In the genomic region with DNA sequence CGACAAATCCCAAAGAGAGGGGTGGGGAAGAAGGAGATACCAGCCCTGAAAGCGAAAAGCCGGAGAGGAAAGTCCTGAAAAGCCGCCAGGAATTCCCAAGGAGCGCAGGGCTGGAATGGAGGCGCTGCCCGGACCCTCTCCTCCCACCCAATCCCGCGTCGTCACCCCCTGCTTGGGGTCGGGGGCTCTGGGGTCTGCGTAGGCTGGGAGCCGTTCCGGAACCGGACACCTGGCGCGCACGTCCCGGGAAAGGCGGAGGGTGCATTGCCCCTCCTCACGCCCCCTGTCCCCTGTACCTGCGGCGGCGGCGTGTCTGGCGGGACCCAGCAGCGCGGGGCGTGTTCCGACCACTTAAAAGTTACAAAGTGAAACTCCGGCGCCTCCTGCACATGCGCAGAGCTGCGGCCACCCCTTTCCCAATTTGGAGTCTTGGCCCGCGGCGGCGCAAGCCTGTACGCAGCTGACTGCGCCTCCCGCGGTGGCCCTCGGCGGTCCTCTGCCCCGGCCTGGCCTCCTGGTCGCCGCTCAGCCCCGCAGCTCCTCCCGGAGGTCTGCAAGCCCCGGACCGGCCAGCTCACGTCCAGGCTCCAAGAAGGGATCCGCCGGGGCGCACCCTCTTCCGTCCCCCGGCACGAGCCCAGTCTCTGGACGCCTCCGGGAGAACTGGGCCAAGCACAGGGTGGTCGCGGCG, we compare ENCODE assay signal across 1 cellular context.
TF ChIP-seq lines count a peak whose summit lies in the region.

A gene (minus strand): TSS at position 373 of the 691 bp plus-strand sequence. CDS start 4,800 bp downstream, outside the sequence.

TF ChIP-seq in HepG2, 621 proteins besides CTCF, POLR2A, EP300 and RAD21 (continued from another document and continues in another):
- TF ChIP-seq, protein P1, sequence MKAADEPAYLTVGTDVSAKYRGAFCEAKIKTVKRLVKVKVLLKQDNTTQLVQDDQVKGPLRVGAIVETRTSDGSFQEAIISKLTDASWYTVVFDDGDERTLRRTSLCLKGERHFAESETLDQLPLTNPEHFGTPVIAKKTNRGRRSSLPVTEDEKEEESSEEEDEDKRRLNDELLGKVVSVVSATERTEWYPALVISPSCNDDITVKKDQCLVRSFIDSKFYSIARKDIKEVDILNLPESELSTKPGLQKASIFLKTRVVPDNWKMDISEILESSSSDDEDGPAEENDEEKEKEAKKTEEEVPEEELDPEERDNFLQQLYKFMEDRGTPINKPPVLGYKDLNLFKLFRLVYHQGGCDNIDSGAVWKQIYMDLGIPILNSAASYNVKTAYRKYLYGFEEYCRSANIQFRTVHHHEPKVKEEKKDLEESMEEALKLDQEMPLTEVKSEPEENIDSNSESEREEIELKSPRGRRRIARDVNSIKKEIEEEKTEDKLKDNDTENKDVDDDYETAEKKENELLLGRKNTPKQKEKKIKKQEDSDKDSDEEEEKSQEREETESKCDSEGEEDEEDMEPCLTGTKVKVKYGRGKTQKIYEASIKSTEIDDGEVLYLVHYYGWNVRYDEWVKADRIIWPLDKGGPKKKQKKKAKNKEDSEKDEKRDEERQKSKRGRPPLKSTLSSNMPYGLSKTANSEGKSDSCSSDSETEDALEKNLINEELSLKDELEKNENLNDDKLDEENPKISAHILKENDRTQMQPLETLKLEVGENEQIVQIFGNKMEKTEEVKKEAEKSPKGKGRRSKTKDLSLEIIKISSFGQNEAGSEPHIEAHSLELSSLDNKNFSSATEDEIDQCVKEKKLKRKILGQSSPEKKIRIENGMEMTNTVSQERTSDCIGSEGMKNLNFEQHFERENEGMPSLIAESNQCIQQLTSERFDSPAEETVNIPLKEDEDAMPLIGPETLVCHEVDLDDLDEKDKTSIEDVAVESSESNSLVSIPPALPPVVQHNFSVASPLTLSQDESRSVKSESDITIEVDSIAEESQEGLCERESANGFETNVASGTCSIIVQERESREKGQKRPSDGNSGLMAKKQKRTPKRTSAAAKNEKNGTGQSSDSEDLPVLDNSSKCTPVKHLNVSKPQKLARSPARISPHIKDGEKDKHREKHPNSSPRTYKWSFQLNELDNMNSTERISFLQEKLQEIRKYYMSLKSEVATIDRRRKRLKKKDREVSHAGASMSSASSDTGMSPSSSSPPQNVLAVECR (CRISPR knock-in tag; IDR thresholded peaks at IDR 0.05; ENCODE audit: borderline replicate concordance), result peak; percentile 72; the same call in 1 of the 2 replicates
- TF ChIP-seq ZNF598 (CRISPR knock-in tag; IDR thresholded peaks at IDR 0.05; ENCODE audit: borderline replicate concordance) (peak; percentile 42; the same call in 1 of the 2 replicates), LCORL (IDR thresholded peaks at IDR 0.05) (peak; percentile 5; the same call in 1 of the 2 replicates), LCORL (CRISPR knock-in tag; IDR thresholded peaks at IDR 0.05) (peak; percentile 98), NCOA2 (CRISPR knock-in tag; IDR thresholded peaks at IDR 0.05) (no peak), NR1H2 (CRISPR knock-in tag; IDR thresholded peaks at IDR 0.05; ENCODE audit: borderline replicate concordance, low read depth) (no peak), KLF13 (CRISPR knock-in tag; IDR thresholded peaks at IDR 0.05) (no peak), ZNF367 (CRISPR knock-in tag; IDR thresholded peaks at IDR 0.05; ENCODE audit: borderline replicate concordance) (0 out of 2 replicates have a peak, but pooled peaks have one; percentile 39), SMAD9 (CRISPR knock-in tag; IDR thresholded peaks at IDR 0.05) (no peak), HMGA1 (CRISPR knock-in tag; conservative IDR thresholded peaks at IDR 0.05) (no peak), ZSCAN21 (CRISPR knock-in tag; IDR thresholded peaks at IDR 0.05; ENCODE audit: borderline replicate concordance) (peak; percentile 25; the same call in 1 of the 2 replicates), MIER3 (CRISPR knock-in tag; IDR thresholded peaks at IDR 0.05; ENCODE audit: borderline replicate concordance) (0 out of 2 replicates have a peak, but pooled peaks have one; percentile 28), ZBTB42 (CRISPR knock-in tag; IDR thresholded peaks at IDR 0.05) (0 out of 2 replicates have a peak, but pooled peaks have one; percentile 23), POGZ (CRISPR knock-in tag; IDR thresholded peaks at IDR 0.05) (0 out of 2 replicates have a peak, but pooled peaks have one; percentile 37), MED13 (CRISPR knock-in tag; IDR thresholded peaks at IDR 0.05) (peak; percentile 45; the same call in 1 of the 2 replicates), CHD4 (IDR thresholded peaks at IDR 0.05; ENCODE audit: borderline replicate concordance, low read length) (no peak), RARA (CRISPR knock-in tag; IDR thresholded peaks at IDR 0.05) (0 out of 2 replicates have a peak, but pooled peaks have one; percentile 23), POLR2AphosphoS5 (IDR thresholded peaks at IDR 0.05; ENCODE audit: low read depth, low read length) (peak; percentile 57; the same call in 1 of the 2 replicates), ZNF776 (CRISPR knock-in tag; IDR thresholded peaks at IDR 0.05) (peak; percentile 86), ZSCAN12 (CRISPR knock-in tag; IDR thresholded peaks at IDR 0.05) (no peak)
- TF ChIP-seq, protein P2, sequence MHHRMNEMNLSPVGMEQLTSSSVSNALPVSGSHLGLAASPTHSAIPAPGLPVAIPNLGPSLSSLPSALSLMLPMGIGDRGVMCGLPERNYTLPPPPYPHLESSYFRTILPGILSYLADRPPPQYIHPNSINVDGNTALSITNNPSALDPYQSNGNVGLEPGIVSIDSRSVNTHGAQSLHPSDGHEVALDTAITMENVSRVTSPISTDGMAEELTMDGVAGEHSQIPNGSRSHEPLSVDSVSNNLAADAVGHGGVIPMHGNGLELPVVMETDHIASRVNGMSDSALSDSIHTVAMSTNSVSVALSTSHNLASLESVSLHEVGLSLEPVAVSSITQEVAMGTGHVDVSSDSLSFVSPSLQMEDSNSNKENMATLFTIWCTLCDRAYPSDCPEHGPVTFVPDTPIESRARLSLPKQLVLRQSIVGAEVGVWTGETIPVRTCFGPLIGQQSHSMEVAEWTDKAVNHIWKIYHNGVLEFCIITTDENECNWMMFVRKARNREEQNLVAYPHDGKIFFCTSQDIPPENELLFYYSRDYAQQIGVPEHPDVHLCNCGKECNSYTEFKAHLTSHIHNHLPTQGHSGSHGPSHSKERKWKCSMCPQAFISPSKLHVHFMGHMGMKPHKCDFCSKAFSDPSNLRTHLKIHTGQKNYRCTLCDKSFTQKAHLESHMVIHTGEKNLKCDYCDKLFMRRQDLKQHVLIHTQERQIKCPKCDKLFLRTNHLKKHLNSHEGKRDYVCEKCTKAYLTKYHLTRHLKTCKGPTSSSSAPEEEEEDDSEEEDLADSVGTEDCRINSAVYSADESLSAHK (CRISPR knock-in tag; IDR thresholded peaks at IDR 0.05; ENCODE audit: borderline replicate concordance), result no peak
- TF ChIP-seq, protein P3, sequence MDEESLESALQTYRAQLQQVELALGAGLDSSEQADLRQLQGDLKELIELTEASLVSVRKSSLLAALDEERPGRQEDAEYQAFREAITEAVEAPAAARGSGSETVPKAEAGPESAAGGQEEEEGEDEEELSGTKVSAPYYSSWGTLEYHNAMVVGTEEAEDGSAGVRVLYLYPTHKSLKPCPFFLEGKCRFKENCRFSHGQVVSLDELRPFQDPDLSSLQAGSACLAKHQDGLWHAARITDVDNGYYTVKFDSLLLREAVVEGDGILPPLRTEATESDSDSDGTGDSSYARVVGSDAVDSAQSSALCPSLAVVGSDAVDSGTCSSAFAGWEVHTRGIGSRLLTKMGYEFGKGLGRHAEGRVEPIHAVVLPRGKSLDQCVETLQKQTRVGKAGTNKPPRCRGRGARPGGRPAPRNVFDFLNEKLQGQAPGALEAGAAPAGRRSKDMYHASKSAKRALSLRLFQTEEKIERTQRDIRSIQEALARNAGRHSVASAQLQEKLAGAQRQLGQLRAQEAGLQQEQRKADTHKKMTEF (CRISPR knock-in tag; IDR thresholded peaks at IDR 0.05), result peak; percentile 46; the same call in 1 of the 2 replicates
- TF ChIP-seq, protein P4, sequence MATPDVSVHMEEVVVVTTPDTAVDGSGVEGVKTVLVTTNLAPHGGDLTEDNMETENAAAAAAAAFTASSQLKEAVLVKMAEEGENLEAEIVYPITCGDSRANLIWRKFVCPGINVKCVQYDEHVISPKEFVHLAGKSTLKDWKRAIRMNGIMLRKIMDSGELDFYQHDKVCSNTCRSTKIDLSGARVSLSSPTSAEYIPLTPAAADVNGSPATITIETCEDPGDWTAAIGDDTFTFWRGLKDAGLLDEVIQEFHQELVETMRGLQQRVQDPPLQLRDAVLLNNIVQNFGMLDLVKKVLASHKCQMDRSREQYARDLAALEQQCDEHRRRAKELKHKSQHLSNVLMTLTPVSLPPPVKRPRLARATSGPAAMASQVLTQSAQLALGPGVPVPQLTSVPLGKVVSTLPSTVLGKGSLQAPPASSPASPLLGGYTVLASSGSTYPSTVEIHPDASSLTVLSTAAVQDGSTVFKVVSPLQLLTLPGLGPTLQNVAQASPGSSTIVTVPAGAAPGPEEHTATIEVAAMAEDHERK (CRISPR knock-in tag; IDR thresholded peaks at IDR 0.05; ENCODE audit: low read depth), result no peak
- TF ChIP-seq, protein P5, sequence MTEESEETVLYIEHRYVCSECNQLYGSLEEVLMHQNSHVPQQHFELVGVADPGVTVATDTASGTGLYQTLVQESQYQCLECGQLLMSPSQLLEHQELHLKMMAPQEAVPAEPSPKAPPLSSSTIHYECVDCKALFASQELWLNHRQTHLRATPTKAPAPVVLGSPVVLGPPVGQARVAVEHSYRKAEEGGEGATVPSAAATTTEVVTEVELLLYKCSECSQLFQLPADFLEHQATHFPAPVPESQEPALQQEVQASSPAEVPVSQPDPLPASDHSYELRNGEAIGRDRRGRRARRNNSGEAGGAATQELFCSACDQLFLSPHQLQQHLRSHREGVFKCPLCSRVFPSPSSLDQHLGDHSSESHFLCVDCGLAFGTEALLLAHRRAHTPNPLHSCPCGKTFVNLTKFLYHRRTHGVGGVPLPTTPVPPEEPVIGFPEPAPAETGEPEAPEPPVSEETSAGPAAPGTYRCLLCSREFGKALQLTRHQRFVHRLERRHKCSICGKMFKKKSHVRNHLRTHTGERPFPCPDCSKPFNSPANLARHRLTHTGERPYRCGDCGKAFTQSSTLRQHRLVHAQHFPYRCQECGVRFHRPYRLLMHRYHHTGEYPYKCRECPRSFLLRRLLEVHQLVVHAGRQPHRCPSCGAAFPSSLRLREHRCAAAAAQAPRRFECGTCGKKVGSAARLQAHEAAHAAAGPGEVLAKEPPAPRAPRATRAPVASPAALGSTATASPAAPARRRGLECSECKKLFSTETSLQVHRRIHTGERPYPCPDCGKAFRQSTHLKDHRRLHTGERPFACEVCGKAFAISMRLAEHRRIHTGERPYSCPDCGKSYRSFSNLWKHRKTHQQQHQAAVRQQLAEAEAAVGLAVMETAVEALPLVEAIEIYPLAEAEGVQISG (CRISPR knock-in tag; IDR thresholded peaks at IDR 0.05), result peak; percentile 84
- TF ChIP-seq, protein P6, sequence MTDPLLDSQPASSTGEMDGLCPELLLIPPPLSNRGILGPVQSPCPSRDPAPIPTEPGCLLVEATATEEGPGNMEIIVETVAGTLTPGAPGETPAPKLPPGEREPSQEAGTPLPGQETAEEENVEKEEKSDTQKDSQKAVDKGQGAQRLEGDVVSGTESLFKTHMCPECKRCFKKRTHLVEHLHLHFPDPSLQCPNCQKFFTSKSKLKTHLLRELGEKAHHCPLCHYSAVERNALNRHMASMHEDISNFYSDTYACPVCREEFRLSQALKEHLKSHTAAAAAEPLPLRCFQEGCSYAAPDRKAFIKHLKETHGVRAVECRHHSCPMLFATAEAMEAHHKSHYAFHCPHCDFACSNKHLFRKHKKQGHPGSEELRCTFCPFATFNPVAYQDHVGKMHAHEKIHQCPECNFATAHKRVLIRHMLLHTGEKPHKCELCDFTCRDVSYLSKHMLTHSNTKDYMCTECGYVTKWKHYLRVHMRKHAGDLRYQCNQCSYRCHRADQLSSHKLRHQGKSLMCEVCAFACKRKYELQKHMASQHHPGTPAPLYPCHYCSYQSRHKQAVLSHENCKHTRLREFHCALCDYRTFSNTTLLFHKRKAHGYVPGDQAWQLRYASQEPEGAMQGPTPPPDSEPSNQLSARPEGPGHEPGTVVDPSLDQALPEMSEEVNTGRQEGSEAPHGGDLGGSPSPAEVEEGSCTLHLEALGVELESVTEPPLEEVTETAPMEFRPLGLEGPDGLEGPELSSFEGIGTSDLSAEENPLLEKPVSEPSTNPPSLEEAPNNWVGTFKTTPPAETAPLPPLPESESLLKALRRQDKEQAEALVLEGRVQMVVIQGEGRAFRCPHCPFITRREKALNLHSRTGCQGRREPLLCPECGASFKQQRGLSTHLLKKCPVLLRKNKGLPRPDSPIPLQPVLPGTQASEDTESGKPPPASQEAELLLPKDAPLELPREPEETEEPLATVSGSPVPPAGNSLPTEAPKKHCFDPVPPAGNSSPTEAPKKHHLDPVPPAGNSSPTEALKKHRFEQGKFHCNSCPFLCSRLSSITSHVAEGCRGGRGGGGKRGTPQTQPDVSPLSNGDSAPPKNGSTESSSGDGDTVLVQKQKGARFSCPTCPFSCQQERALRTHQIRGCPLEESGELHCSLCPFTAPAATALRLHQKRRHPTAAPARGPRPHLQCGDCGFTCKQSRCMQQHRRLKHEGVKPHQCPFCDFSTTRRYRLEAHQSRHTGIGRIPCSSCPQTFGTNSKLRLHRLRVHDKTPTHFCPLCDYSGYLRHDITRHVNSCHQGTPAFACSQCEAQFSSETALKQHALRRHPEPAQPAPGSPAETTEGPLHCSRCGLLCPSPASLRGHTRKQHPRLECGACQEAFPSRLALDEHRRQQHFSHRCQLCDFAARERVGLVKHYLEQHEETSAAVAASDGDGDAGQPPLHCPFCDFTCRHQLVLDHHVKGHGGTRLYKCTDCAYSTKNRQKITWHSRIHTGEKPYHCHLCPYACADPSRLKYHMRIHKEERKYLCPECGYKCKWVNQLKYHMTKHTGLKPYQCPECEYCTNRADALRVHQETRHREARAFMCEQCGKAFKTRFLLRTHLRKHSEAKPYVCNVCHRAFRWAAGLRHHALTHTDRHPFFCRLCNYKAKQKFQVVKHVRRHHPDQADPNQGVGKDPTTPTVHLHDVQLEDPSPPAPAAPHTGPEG (CRISPR knock-in tag; IDR thresholded peaks at IDR 0.05), result no peak
- TF ChIP-seq, protein P7, sequence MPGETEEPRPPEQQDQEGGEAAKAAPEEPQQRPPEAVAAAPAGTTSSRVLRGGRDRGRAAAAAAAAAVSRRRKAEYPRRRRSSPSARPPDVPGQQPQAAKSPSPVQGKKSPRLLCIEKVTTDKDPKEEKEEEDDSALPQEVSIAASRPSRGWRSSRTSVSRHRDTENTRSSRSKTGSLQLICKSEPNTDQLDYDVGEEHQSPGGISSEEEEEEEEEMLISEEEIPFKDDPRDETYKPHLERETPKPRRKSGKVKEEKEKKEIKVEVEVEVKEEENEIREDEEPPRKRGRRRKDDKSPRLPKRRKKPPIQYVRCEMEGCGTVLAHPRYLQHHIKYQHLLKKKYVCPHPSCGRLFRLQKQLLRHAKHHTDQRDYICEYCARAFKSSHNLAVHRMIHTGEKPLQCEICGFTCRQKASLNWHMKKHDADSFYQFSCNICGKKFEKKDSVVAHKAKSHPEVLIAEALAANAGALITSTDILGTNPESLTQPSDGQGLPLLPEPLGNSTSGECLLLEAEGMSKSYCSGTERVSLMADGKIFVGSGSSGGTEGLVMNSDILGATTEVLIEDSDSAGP (CRISPR knock-in tag; IDR thresholded peaks at IDR 0.05; ENCODE audit: borderline replicate concordance), result peak; percentile 92
- TF ChIP-seq, protein P8, sequence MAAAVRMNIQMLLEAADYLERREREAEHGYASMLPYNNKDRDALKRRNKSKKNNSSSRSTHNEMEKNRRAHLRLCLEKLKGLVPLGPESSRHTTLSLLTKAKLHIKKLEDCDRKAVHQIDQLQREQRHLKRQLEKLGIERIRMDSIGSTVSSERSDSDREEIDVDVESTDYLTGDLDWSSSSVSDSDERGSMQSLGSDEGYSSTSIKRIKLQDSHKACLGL (CRISPR knock-in tag; IDR thresholded peaks at IDR 0.05), result peak; percentile 69; the same call in 1 of the 2 replicates
- TF ChIP-seq, protein P9, sequence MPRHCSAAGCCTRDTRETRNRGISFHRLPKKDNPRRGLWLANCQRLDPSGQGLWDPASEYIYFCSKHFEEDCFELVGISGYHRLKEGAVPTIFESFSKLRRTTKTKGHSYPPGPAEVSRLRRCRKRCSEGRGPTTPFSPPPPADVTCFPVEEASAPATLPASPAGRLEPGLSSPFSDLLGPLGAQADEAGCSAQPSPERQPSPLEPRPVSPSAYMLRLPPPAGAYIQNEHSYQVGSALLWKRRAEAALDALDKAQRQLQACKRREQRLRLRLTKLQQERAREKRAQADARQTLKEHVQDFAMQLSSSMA (CRISPR knock-in tag; IDR thresholded peaks at IDR 0.05), result no peak
